In the genomic region with DNA sequence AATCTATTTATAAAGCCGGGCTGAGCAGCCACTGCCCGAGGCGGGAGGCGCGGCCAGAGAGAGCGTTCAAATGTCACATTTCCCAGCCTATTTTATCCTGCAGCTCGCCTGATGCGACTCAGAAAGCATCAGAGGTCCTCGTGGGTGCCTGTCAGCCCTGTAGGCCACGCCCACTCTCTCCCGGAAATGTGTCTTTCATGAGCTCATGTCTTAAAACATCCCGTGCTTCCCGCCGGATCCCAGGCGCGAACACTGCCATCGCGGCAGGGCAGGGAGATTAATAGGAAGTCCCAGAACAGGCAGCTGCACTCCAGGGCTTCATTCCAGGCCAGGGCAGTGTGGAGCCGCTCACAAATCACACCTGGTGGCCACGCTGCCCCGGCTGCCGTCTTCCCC, we compare ENCODE assay signal across 12 cellular contexts.
DNase-seq lines count a peak whose midpoint lies in the region; ATAC-seq and TF ChIP-seq lines count a peak whose summit lies in the region.
"Had no signal": no experiment of that assay in that cellular context is flagged by ENCODE, and none has a peak within 500 bp of the region (broad histone marks: within the 10 kb centered on the region; RNA-seq: fewer than 3 reads in every experiment).

No MANE protein-coding gene starts in this region.

- no peaks in the 10 kb centered on the region for H4K20me1 ChIP-seq in PC-3 (ENCODE audit: low read length)

- H3K9me3 Mint-ChIP-seq in stimulated activated memory B cell treated with anti-CD40 and anti-IgM and Interleukin-4, amounts not matched to agents 10 μg/mL and 1 μg/mL and 100 μg/mL, for 72 hours = no peaks in the 10 kb centered on the region
- H3K9me3 Mint-ChIP-seq: activated T-helper 17 cell treated with anti-CD3 and anti-CD28 coated beads, Interleukin-2, amount 50 U/mL, for 72 hours had no signal

- peak; percentile 44 for DNase-seq in AG10803 (ENCODE audit: low read depth)
- peak; percentile 18 for DNase-seq in PC-3
- DNase-seq in Right ventricle myocardium inferior (ENCODE audit: missing footprints) = peak; percentile 84
- peak; percentile 72 for DNase-seq in omental fat pad (ENCODE audit: low spot score)
- DNase-seq in activated CD4-positive, alpha-beta T cell treated with anti-CD3 and anti-CD28 coated beads for 4 hours = no peak
- DNase-seq in activated naive CD4-positive, alpha-beta T cell treated with Interleukin-2 at 50 U/mL for 16 hours = no peak
- no peak for DNase-seq in NCI-H2227 (lab: John Stamatoyannopoulos, UW; ENCODE audit: unreplicated experiment)
- DNase-seq: NCI-H1092; stimulated activated naive CD8-positive, alpha-beta T cell treated with anti-CD3 and anti-CD28 coated beads, Interleukin-15, Interleukin-2, amounts not matched to agents 100 U/mL and 50 U/mL, for 24 hours had no signal

- POLR2A ChIA-PET in PC-3 (lab: Charles Lee; ENCODE audit: unreplicated experiment) = no interaction called here

- H3K4me2 ChIP-seq in PC-3 (ENCODE audit: low read length) = no peak overlapping the region

- no peak overlapping the region for H3K9ac ChIP-seq in PC-3 (ENCODE audit: low read length)

- no peak overlapping the region for H3K4me3 Mint-ChIP-seq in stimulated activated memory B cell treated with anti-CD40 and anti-IgM and Interleukin-4, amounts not matched to agents 10 μg/mL and 1 μg/mL and 100 μg/mL, for 72 hours
- H3K4me3 Mint-ChIP-seq: activated T-helper 17 cell treated with anti-CD3 and anti-CD28 coated beads, Interleukin-2, amount 50 U/mL, for 72 hours; CD14-positive monocyte had no signal

- peaks cover 8% of the 10 kb centered on the region; the same call in 1 of the 2 replicates for H3K9me3 ChIP-seq in PC-3 (ENCODE audit: low read length)

- no peak for ATAC-seq in PC-3
- ATAC-seq in Right ventricle myocardium inferior = peak; percentile 57
- no peak for ATAC-seq in omental fat pad (ENCODE audit: low FRiP score)
- no peak for ATAC-seq in stimulated activated memory B cell treated with anti-CD40 and anti-IgM and Interleukin-4, amounts not matched to agents 10 μg/mL and 1 μg/mL and 100 μg/mL, for 72 hours
- ATAC-seq: activated T-helper 17 cell treated with anti-CD3 and anti-CD28 coated beads, Interleukin-2, amount 50 U/mL, for 72 hours; stimulated activated naive CD8-positive, alpha-beta T cell treated with anti-CD3 and anti-CD28 coated beads, Interleukin-15, Interleukin-2, amounts not matched to agents 100 U/mL and 50 U/mL, for 24 hours had no signal

- no peaks in the 10 kb centered on the region for H3K36me3 ChIP-seq in PC-3 (ENCODE audit: low read depth, low read length)

- no peaks in the 10 kb centered on the region for H3K4me1 ChIP-seq in PC-3 (ENCODE audit: insufficient read depth, low read length)

- H3K4me3 ChIP-seq in AG10803 (ENCODE audit: low read length) (no peak overlapping the region), PC-3 (ENCODE audit: low read length) (no peak overlapping the region)

- H3K27me3 ChIP-seq in PC-3 (ENCODE audit: low read length) = peaks cover 56% of the 10 kb centered on the region

- H3K9me2 ChIP-seq in PC-3 (replicated peaks; ENCODE audit: low read length) = no peaks in the 10 kb centered on the region

- CTCF ChIA-PET in PC-3 (lab: Charles Lee) = no interaction called here

- no peak overlapping the region for H3K27ac Mint-ChIP-seq in stimulated activated memory B cell treated with anti-CD40 and anti-IgM and Interleukin-4, amounts not matched to agents 10 μg/mL and 1 μg/mL and 100 μg/mL, for 72 hours
- H3K27ac Mint-ChIP-seq: activated T-helper 17 cell treated with anti-CD3 and anti-CD28 coated beads, Interleukin-2, amount 50 U/mL, for 72 hours had no signal

- BruUV-seq in PC-3 (replicated peaks; lab: Mats Ljungman, UMichigan) = no TSS peak

- intact Hi-C loops in PC-3 (cut with micrococcal nuclease) = no loop called here
- intact Hi-C loops in Right ventricle myocardium inferior (cut with DNase I) = no loop called here

- peaks cover 4% of the 10 kb centered on the region for H3F3A ChIP-seq in PC-3 (ENCODE audit: low read length, unreplicated experiment)

- H3K36me3 Mint-ChIP-seq in stimulated activated memory B cell treated with anti-CD40 and anti-IgM and Interleukin-4, amounts not matched to agents 10 μg/mL and 1 μg/mL and 100 μg/mL, for 72 hours = no peaks in the 10 kb centered on the region
- H3K36me3 Mint-ChIP-seq: CD14-positive monocyte had no signal

- no peaks in the 10 kb centered on the region for H3K4me1 Mint-ChIP-seq in stimulated activated memory B cell treated with anti-CD40 and anti-IgM and Interleukin-4, amounts not matched to agents 10 μg/mL and 1 μg/mL and 100 μg/mL, for 72 hours
- H3K4me1 Mint-ChIP-seq: activated T-helper 17 cell treated with anti-CD3 and anti-CD28 coated beads, Interleukin-2, amount 50 U/mL, for 72 hours had no signal

- H3K27ac ChIP-seq in PC-3 (ENCODE audit: low read length) = no peak overlapping the region

- no peaks in the 10 kb centered on the region for H3K79me2 ChIP-seq in PC-3 (ENCODE audit: low read length)

- H2AFZ ChIP-seq in PC-3 (ENCODE audit: low read length) = no peak overlapping the region

- TF ChIP-seq CTCF in AG10803 (conservative IDR thresholded peaks at IDR 0.05; ENCODE audit: low read length) (no peak), PC-3 (conservative IDR thresholded peaks at IDR 0.05; ENCODE audit: low read depth, low read length) (no peak), omental fat pad (IDR thresholded peaks at IDR 0.05) (no peak)

- H3K27me3 Mint-ChIP-seq in stimulated activated memory B cell treated with anti-CD40 and anti-IgM and Interleukin-4, amounts not matched to agents 10 μg/mL and 1 μg/mL and 100 μg/mL, for 72 hours = peaks cover 57% of the 10 kb centered on the region

Comparison
In these comparisons a context has a peak if more than half of its experiments do, and no peak if none do; other contexts are left out.
1. DNase-seq: peak in AG10803 (single experiment), PC-3 (single experiment), Right ventricle myocardium inferior (single experiment) and omental fat pad (single experiment); none in activated CD4-positive, alpha-beta T cell treated with anti-CD3 and anti-CD28 coated beads for 4 hours (0 of 2), activated naive CD4-positive, alpha-beta T cell treated with Interleukin-2 at 50 U/mL for 16 hours (single experiment) and NCI-H2227 (single experiment).